Comparison of ENCODE assay signal across 8 cellular contexts in genomic region chr1:6245086-6245868, GRCh38. TPM values are rescaled to one million over a fixed set of nuclear protein-coding genes. Genes with fewer than 3 reads are reported as not detected.
DNase-seq lines count a peak whose midpoint lies in the region; FAIRE-seq and TF ChIP-seq lines count a peak whose summit lies in the region.

No MANE protein-coding gene starts in this region.

- TF ChIP-seq EP300 in ovary (IDR thresholded peaks at IDR 0.05) (no peak), tibial nerve (IDR thresholded peaks at IDR 0.05) (no peak)

- H3K9me3 ChIP-seq in ovary (no peaks in the 10 kb centered on the region), tibial nerve (no peaks in the 10 kb centered on the region)

- FAIRE-seq in GM18507 (lab: Jason Lieb, UNC), result peak; percentile 79

- 0 to 1% (median 1%) methylated on average over 34 to 78 of the region's 79 CpGs for WGBS in ovary, 3 donors
- WGBS in tibial nerve, 2 donors, result 1 to 2% methylated on average over 34 to 36 of the region's 79 CpGs

- TF ChIP-seq POLR2A in ovary (IDR thresholded peaks at IDR 0.05), result no peak
- TF ChIP-seq POLR2A in tibial nerve (IDR thresholded peaks at IDR 0.05), result no peak

- intact Hi-C loops in ovary (cut with DNase I), result loop anchor here in 3 of 4 donors (5.0 to 10.0 kb wide), 6 partner anchors 97 to 200 kb away; partner anchors contain the start of gene KCNAB2 (in 1 of the 3)

- H3K36me3 ChIP-seq in ACC112 (ENCODE audit: insufficient read depth, low read length) (no peaks in the 10 kb centered on the region), ovary (no peaks in the 10 kb centered on the region), tibial nerve (no peaks in the 10 kb centered on the region)

- no peaks in the 10 kb centered on the region for H3K79me2 ChIP-seq in ACC112 (ENCODE audit: control insufficient read depth, insufficient read depth, low read length, unreplicated experiment)

- no peak overlapping the region for H2AFZ ChIP-seq in ACC112 (ENCODE audit: low read length, unreplicated experiment)

- TF ChIP-seq CTCF in ovary (IDR thresholded peaks at IDR 0.05) (peak; percentile 69 to 81 (median 73)), tibial nerve (IDR thresholded peaks at IDR 0.05) (peak; percentile 78 to 93 (median 90))

- no peak overlapping the region for H3K27ac ChIP-seq in ACC112 (ENCODE audit: low read depth, low read length)
- H3K27ac ChIP-seq in ovary, result no peak overlapping the region
- H3K27ac ChIP-seq in tibial nerve, result no peak overlapping the region

- DNase-seq in GM18507 (ENCODE audit: extremely low spot score, insufficient read length, low read depth) (peak; percentile 83), HuH-7.5 (ENCODE audit: low spot score) (peak; percentile 93), RPMI8226 (peak; percentile 95), foreskin melanocyte (peak; percentile 66), ovary (peak; percentile 66 to 87 (median 82)), tibial nerve (ENCODE audit: low spot score in 2 of 2) (peak; percentile 57 to 65)
- peak; percentile 67 for DNase-seq in activated effector memory CD4-positive, alpha-beta T cell treated with Interleukin-2 at 50 U/mL for 16 hours

- H3K4me1 ChIP-seq in ACC112 (ENCODE audit: control insufficient read depth, insufficient read depth, low read length, unreplicated experiment) (no peaks in the 10 kb centered on the region), ovary (ENCODE audit: insufficient read depth) (peaks cover 22% of the 10 kb centered on the region), tibial nerve (peaks cover 0 to 61% (median 22%) of the 10 kb centered on the region in 4 donors)

- H3K4me3 ChIP-seq in ACC112 (ENCODE audit: low read depth, low read length) (peak overlapping the region; percentile 58), ovary (no peak overlapping the region), tibial nerve (peak overlapping the region in 1 of 4 donors; percentile 1)

- H3K27me3 ChIP-seq in ACC112 (ENCODE audit: insufficient read depth, low read length), result peaks cover 75% of the 10 kb centered on the region
- H3K27me3 ChIP-seq in ovary, result peaks cover 15% of the 10 kb centered on the region
- H3K27me3 ChIP-seq in tibial nerve, result peaks cover 3 to 93% of the 10 kb centered on the region in 2 donors

RNA-seq across cellular contexts. Expression of gene HES3, which starts 1.3 kb away (rescaled TPM):
- not detected for total RNA-seq in ovary
- polyA plus RNA-seq in ovary, result not detected
- total RNA-seq in tibial nerve, result not detected

RNA-seq across cellular contexts. Expression of gene ICMT, which starts 9.5 kb away (rescaled TPM):
- total RNA-seq in ovary (10 to 100 TPM; 13.2 to 39.3 (median 29.9) TPM), tibial nerve (10 to 100 TPM; 49.0 to 53.2 (median 51.4) TPM)
- 10 to 100 TPM; 14.8 to 57.9 TPM for polyA plus RNA-seq in ovary

RNA-seq across cellular contexts. Expression of gene GPR153, which starts 15.6 kb away (rescaled TPM):
- total RNA-seq in ovary (10 to 100 TPM in 5 of 7 donors, 1 to 10 TPM in 2; 6.0 to 42.0 (median 17.8) TPM), tibial nerve (10 to 100 TPM; 10.3 to 12.7 (median 11.3) TPM)
- polyA plus RNA-seq in ovary, result 10 to 100 TPM in 1 of 2 donors, 1 to 10 TPM in 1; 4.2 to 11.0 TPM

RNA-seq across cellular contexts. Expression of gene RNF207, which starts 39.4 kb away (rescaled TPM):
- total RNA-seq in ovary (10 to 100 TPM in 2 of 7 donors, 1 to 10 TPM in 5; 2.3 to 24.4 (median 7.8) TPM), tibial nerve (100 to 1,000 TPM in 1 of 4 donors, 10 to 100 TPM in 3; 22.3 to 128 (median 42.3) TPM)
- 1 to 10 TPM; 2.0 to 3.0 TPM for polyA plus RNA-seq in ovary

RNA-seq across cellular contexts. Expression of gene RPL22, which starts 45.9 kb away (rescaled TPM):
- 1,000 to 10,000 TPM in 1 of 7 donors, 100 to 1,000 TPM in 6; 379 to 1,097 (median 715) TPM for total RNA-seq in ovary
- polyA plus RNA-seq in ovary, result 1,000 to 10,000 TPM in 1 of 2 donors, 100 to 1,000 TPM in 1; 619 to 2,062 TPM
- total RNA-seq in tibial nerve, result 100 to 1,000 TPM; 142 to 235 (median 159) TPM
